In genomic region chr1:1061682-1062363, GRCh38 we compare ENCODE assay signal across 15 cellular contexts. TPM values are rescaled to one million over a fixed set of nuclear protein-coding genes. Genes with fewer than 3 reads are reported as not detected.
A peak's percentile ranks its signal among the peaks of the same experiment; 100 is the strongest.
DNase-seq lines count a peak whose midpoint lies in the region; ATAC-seq and TF ChIP-seq lines count a peak whose summit lies in the region.
"Had no signal": no experiment of that assay in that cellular context is flagged by ENCODE, and none has a peak within 500 bp of the region (broad histone marks: within the 10 kb centered on the region; RNA-seq: fewer than 3 reads in every experiment).

No MANE protein-coding gene starts in this region.

- no peak overlapping the region for H3K23ac ChIP-seq in H9 (ENCODE audit: insufficient read length, low read depth, low read length)

- H3K4me3 Mint-ChIP-seq in activated T-cell treated with anti-CD3 and anti-CD28 coated beads, Interleukin-2, amount 50 U/mL, for 4 hours = peak overlapping the region; percentile 66
- H3K4me3 Mint-ChIP-seq in activated CD4-positive, alpha-beta memory T cell treated with anti-CD3 and anti-CD28 coated beads, Interleukin-2, amount 10 ng/mL, durations not matched to agents 7 days and 5 days = peak overlapping the region; percentile 66
- peak overlapping the region; percentile 53 for H3K4me3 Mint-ChIP-seq in neural progenitor cell
- H3K4me3 Mint-ChIP-seq in H9 = no peak overlapping the region
- H3K4me3 Mint-ChIP-seq in Caco-2 (ENCODE audit: unreplicated experiment) = no peak overlapping the region

- H3K56ac ChIP-seq in H9 (ENCODE audit: insufficient read length, low read depth, low read length) = no peak overlapping the region

- no peaks in the 10 kb centered on the region for H3K36me3 ChIP-seq in neural progenitor cell
- H3K36me3 ChIP-seq in Caco-2 (ENCODE audit: control insufficient read depth, insufficient read depth, low read length) = no peaks in the 10 kb centered on the region
- H3K36me3 ChIP-seq: pancreas, vagina had no signal

- H3K27me3 ChIP-seq in neural progenitor cell (peaks cover 96% of the 10 kb centered on the region), H9 (ENCODE audit: insufficient read depth, low read length) (peaks cover 6% of the 10 kb centered on the region; the same call in 1 of the 2 replicates), Caco-2 (replicated peaks; ENCODE audit: control insufficient read depth, insufficient read depth, low read length) (no peaks in the 10 kb centered on the region)

- H4K8ac ChIP-seq in H9 (replicated peaks; ENCODE audit: insufficient read length, low read depth, low read length) = no peak overlapping the region

- H4K91ac ChIP-seq in H9 (ENCODE audit: insufficient read length, low read depth, low read length) = no peak overlapping the region

- H2BK12ac ChIP-seq in H9 (ENCODE audit: insufficient read length, low read depth, low read length) = no peak overlapping the region

- H3K36me3 Mint-ChIP-seq in activated T-cell treated with anti-CD3 and anti-CD28 coated beads, Interleukin-2, amount 50 U/mL, for 4 hours (ENCODE audit: insufficient read depth) = no peaks in the 10 kb centered on the region
- H3K36me3 Mint-ChIP-seq in activated CD4-positive, alpha-beta memory T cell treated with anti-CD3 and anti-CD28 coated beads, Interleukin-2, amount 10 ng/mL, durations not matched to agents 7 days and 5 days (ENCODE audit: low read depth) = no peaks in the 10 kb centered on the region
- H3K36me3 Mint-ChIP-seq in neural progenitor cell (no peaks in the 10 kb centered on the region), H9 (ENCODE audit: insufficient read depth in 1 of 3, low read depth in 3 of 3) (no peaks in the 10 kb centered on the region), Caco-2 (ENCODE audit: insufficient read depth, unreplicated experiment) (peaks cover 23% of the 10 kb centered on the region)

- H3K79me2 ChIP-seq in neural progenitor cell (ENCODE audit: low read depth) (no peaks in the 10 kb centered on the region), H9 (ENCODE audit: insufficient read depth, low read length) (no peaks in the 10 kb centered on the region)

- no peak overlapping the region for H2BK120ac ChIP-seq in H9 (ENCODE audit: low read depth, low read length, poor library complexity, severe bottlenecking)

- H3K9me3 Mint-ChIP-seq in activated T-cell treated with anti-CD3 and anti-CD28 coated beads, Interleukin-2, amount 50 U/mL, for 4 hours = no peaks in the 10 kb centered on the region
- no peaks in the 10 kb centered on the region for H3K9me3 Mint-ChIP-seq in activated CD4-positive, alpha-beta memory T cell treated with anti-CD3 and anti-CD28 coated beads, Interleukin-2, amount 10 ng/mL, durations not matched to agents 7 days and 5 days
- H3K9me3 Mint-ChIP-seq in neural progenitor cell = no peaks in the 10 kb centered on the region
- H3K9me3 Mint-ChIP-seq in H9 = no peaks in the 10 kb centered on the region
- no peaks in the 10 kb centered on the region for H3K9me3 Mint-ChIP-seq in Caco-2 (ENCODE audit: unreplicated experiment)

- H2AK5ac ChIP-seq in H9 (ENCODE audit: insufficient read length, low read length) = no peak overlapping the region

- H3K18ac ChIP-seq in H9 (ENCODE audit: insufficient read length, low read depth, low read length) = no peak overlapping the region

- peak overlapping the region; percentile 37 for H3K27ac Mint-ChIP-seq in activated CD4-positive, alpha-beta memory T cell treated with anti-CD3 and anti-CD28 coated beads, Interleukin-2, amount 10 ng/mL, durations not matched to agents 7 days and 5 days
- no peak overlapping the region for H3K27ac Mint-ChIP-seq in neural progenitor cell
- no peak overlapping the region for H3K27ac Mint-ChIP-seq in H9
- H3K27ac Mint-ChIP-seq in Caco-2 (ENCODE audit: unreplicated experiment) = no peak overlapping the region

- H4K5ac ChIP-seq in H9 (ENCODE audit: insufficient read length, low read depth, low read length) = no peak overlapping the region

- no peak overlapping the region for H2BK5ac ChIP-seq in H9 (ENCODE audit: insufficient read length, low read length)

- POLR2A ChIA-PET in activated CD4-positive, alpha-beta memory T cell treated with anti-CD3 and anti-CD28 coated beads, Interleukin-2, amount 10 ng/mL, durations not matched to agents 7 days and 5 days (lab: Charles Lee) = interaction anchor here (1.2 to 2.1 kb wide), 2 partner anchors 21 to 96 kb away, joined by 3 to 9 read pairs; no protein-coding TSS in a partner anchor
- POLR2A ChIA-PET in Caco-2 (lab: Charles Lee) = no interaction called here

- ATAC-seq in activated T-cell treated with anti-CD3 and anti-CD28 coated beads, Interleukin-2, amount 50 U/mL, for 4 hours = no peak
- ATAC-seq: pancreas had no signal

- CTCF ChIA-PET in activated CD4-positive, alpha-beta memory T cell treated with anti-CD3 and anti-CD28 coated beads, Interleukin-2, amount 10 ng/mL, durations not matched to agents 7 days and 5 days (lab: Charles Lee) = interaction anchor here (0.6 to 3.9 kb wide), 4 partner anchors 21 to 200 kb away, joined by 3 to 19 read pairs (median 4); partner anchors contain the start of gene AGRN
- CTCF ChIA-PET in Caco-2 (lab: Charles Lee) = interaction anchor here (1.0 kb wide), 1 partner anchor 55 kb away, joined by 4 read pairs; no protein-coding TSS in a partner anchor

- no TSS peak for BruUV-seq in Caco-2 (replicated peaks; lab: Mats Ljungman, UMichigan)

- DNase-seq in activated T-cell treated with anti-CD3 and anti-CD28 coated beads, Interleukin-2, amount 50 U/mL, for 4 hours = no peak
- DNase-seq in activated T-cell treated with anti-CD3 and anti-CD28 coated beads for 4 hours (no peak), neural progenitor cell (ENCODE audit: low spot score) (peak; percentile 18), H9 (no peak), Caco-2 (no peak)
- no peak for DNase-seq in activated CD4-positive, alpha-beta memory T cell treated with anti-CD3 and anti-CD28 coated beads, Interleukin-2, amount 10 ng/mL, durations not matched to agents 7 days and 5 days
- DNase-seq: activated CD8-positive, alpha-beta memory T cell treated with anti-CD3 and anti-CD28 coated beads, Interleukin-2, amount 50 U/mL, for 48 hours; Kasumi-1; NCI-H2107; pancreas; stimulated activated CD4-positive, alpha-beta T cell treated with anti-CD3 and anti-CD28 coated beads, Interleukin-15, amount 100 ng/mL, for 24 hours; T-helper 9 cell had no signal

- peaks cover 33% of the 10 kb centered on the region for H3K4me1 Mint-ChIP-seq in activated T-cell treated with anti-CD3 and anti-CD28 coated beads, Interleukin-2, amount 50 U/mL, for 4 hours (ENCODE audit: low read depth)
- peaks cover 54% of the 10 kb centered on the region for H3K4me1 Mint-ChIP-seq in activated CD4-positive, alpha-beta memory T cell treated with anti-CD3 and anti-CD28 coated beads, Interleukin-2, amount 10 ng/mL, durations not matched to agents 7 days and 5 days
- peaks cover 23% of the 10 kb centered on the region for H3K4me1 Mint-ChIP-seq in neural progenitor cell
- H3K4me1 Mint-ChIP-seq in H9 = peaks cover 20 to 25% of the 10 kb centered on the region in 2 experiments
- H3K4me1 Mint-ChIP-seq in Caco-2 (ENCODE audit: low read depth, unreplicated experiment) = peaks cover 7% of the 10 kb centered on the region

- no peak overlapping the region for H3K4me2 ChIP-seq in neural progenitor cell
- H3K4me2 ChIP-seq in H9 (ENCODE audit: insufficient read depth, insufficient read length, low read length) = no peak overlapping the region

- TF ChIP-seq CTCF in neural progenitor cell (IDR thresholded peaks at IDR 0.05) (no peak), H9 (conservative IDR thresholded peaks at IDR 0.05) (no peak), Caco-2 (IDR thresholded peaks at IDR 0.05; ENCODE audit: insufficient read depth in 1 of 2, low read depth in 1 of 2, low read length in 1 of 2, severe bottlenecking in 1 of 2, unreplicated experiment in 1 of 2) (no peak)

- no peak overlapping the region for H2BK15ac ChIP-seq in H9 (ENCODE audit: low read depth, low read length)

- no peak overlapping the region for H3K9ac ChIP-seq in neural progenitor cell
- H3K9ac ChIP-seq in H9 (ENCODE audit: extremely low read depth, insufficient read length, low read length) = no peak overlapping the region

- intact Hi-C loops in Caco-2 (cut with micrococcal nuclease; ENCODE audit: unreplicated experiment) = loop anchor here (5.0 kb wide), 1 partner anchor 80 kb away; the partner anchor contains the start of gene PERM1

- peaks cover 17% of the 10 kb centered on the region for H3K4me1 ChIP-seq in neural progenitor cell
- H3K4me1 ChIP-seq in H9 (ENCODE audit: insufficient read depth, low read length) = no peaks in the 10 kb centered on the region
- H3K4me1 ChIP-seq in Caco-2 = peaks cover 31% of the 10 kb centered on the region

- H3K27me3 Mint-ChIP-seq in activated T-cell treated with anti-CD3 and anti-CD28 coated beads, Interleukin-2, amount 50 U/mL, for 4 hours (ENCODE audit: low read depth) = peaks cover 24% of the 10 kb centered on the region
- peaks cover 13% of the 10 kb centered on the region for H3K27me3 Mint-ChIP-seq in activated CD4-positive, alpha-beta memory T cell treated with anti-CD3 and anti-CD28 coated beads, Interleukin-2, amount 10 ng/mL, durations not matched to agents 7 days and 5 days
- H3K27me3 Mint-ChIP-seq in neural progenitor cell (ENCODE audit: insufficient read depth, low read depth) (peaks cover 24% of the 10 kb centered on the region), H9 (ENCODE audit: low read depth) (peaks cover 72% of the 10 kb centered on the region), Caco-2 (ENCODE audit: insufficient read depth, unreplicated experiment) (no peaks in the 10 kb centered on the region)

- no peak overlapping the region for H3K14ac ChIP-seq in H9 (ENCODE audit: insufficient read depth, low read length)

- H3K27ac ChIP-seq in neural progenitor cell (no peak overlapping the region), H9 (ENCODE audit: insufficient read length, low read depth, low read length) (no peak overlapping the region)
- H3K27ac ChIP-seq: pancreas, vagina had no signal

- H4K20me1 ChIP-seq in neural progenitor cell (ENCODE audit: low read depth) = peaks cover 29% of the 10 kb centered on the region
- H4K20me1 ChIP-seq in H9 (ENCODE audit: control insufficient read depth, insufficient read depth, insufficient read length) = no peaks in the 10 kb centered on the region

- H3F3A ChIP-seq in neural progenitor cell (ENCODE audit: low read depth) = peaks cover 21% of the 10 kb centered on the region

- H3K4me3 ChIP-seq in neural progenitor cell (no peak overlapping the region), Caco-2 (ENCODE audit: low read depth, low read length) (no peak overlapping the region)
- H3K4me3 ChIP-seq: pancreas, vagina had no signal

- no peak overlapping the region for H2BK20ac ChIP-seq in H9 (ENCODE audit: low read depth, low read length, poor library complexity, severe bottlenecking)

- no peak overlapping the region for H2AFZ ChIP-seq in neural progenitor cell (replicated peaks)
- no peak overlapping the region for H2AFZ ChIP-seq in H9 (ENCODE audit: low read length)

- no peak overlapping the region for H3T11ph ChIP-seq in H9 (ENCODE audit: low read length)

- no peak overlapping the region for H3K4ac ChIP-seq in H9 (ENCODE audit: low read depth, low read length)

- no CpG with 5 or more reads among the region's 18 CpGs for WGBS in H9 (ENCODE audit: extremely low coverage, insufficient read length, low lambda C conversion rate)

- peaks cover 8% of the 10 kb centered on the region for H3K23me2 ChIP-seq in H9 (ENCODE audit: insufficient read length, low read depth, low read length, poor library complexity, severe bottlenecking)

- no peaks in the 10 kb centered on the region for H3K79me1 ChIP-seq in H9 (ENCODE audit: insufficient read depth, low read depth, low read length, poor library complexity, severe bottlenecking)

- H3K9me3 ChIP-seq in neural progenitor cell (ENCODE audit: low read depth) (no peaks in the 10 kb centered on the region), H9 (ENCODE audit: control insufficient read depth, low read depth, low read length) (no peaks in the 10 kb centered on the region), Caco-2 (no peaks in the 10 kb centered on the region)
- H3K9me3 ChIP-seq: pancreas, vagina had no signal

RNA-seq across cellular contexts. Expression of gene RNF223, which starts 12.3 kb away (rescaled TPM):
- total RNA-seq in activated T-cell treated with anti-CD3 and anti-CD28 coated beads, Interleukin-2, amount 50 U/mL, for 4 hours = under 1 TPM in 1 of 3 donors, not detected in 2; 0.16 TPM
- not detected for total RNA-seq in activated CD4-positive, alpha-beta memory T cell treated with anti-CD3 and anti-CD28 coated beads, Interleukin-2, amount 10 ng/mL, durations not matched to agents 7 days and 5 days
- not detected in 2 replicates for total RNA-seq in neural progenitor cell (ENCODE audit: low replicate concordance)
- not detected in 2 replicates for total RNA-seq in H9 (2021)
- total RNA-seq in Caco-2 (2022) = 0.56 and 0.57 TPM in 2 replicates
- total RNA-seq: endothelial cell of umbilical vein, lung microvascular endothelial cell had no signal

RNA-seq across cellular contexts. Expression of gene AGRN, which starts 41.9 kb away (rescaled TPM):
- 10 to 100 TPM; 12.0 to 18.0 (median 15.2) TPM for total RNA-seq in activated T-cell treated with anti-CD3 and anti-CD28 coated beads, Interleukin-2, amount 50 U/mL, for 4 hours
- 10 to 100 TPM; 18.3 to 22.8 TPM for total RNA-seq in activated CD4-positive, alpha-beta memory T cell treated with anti-CD3 and anti-CD28 coated beads, Interleukin-2, amount 10 ng/mL, durations not matched to agents 7 days and 5 days
- total RNA-seq in neural progenitor cell (ENCODE audit: low replicate concordance) = 34.1 and 142 TPM in 2 replicates
- total RNA-seq in H9 (2021) = 173 and 175 TPM in 2 replicates
- total RNA-seq in Caco-2 (2022) = 176 and 188 TPM in 2 replicates

RNA-seq across cellular contexts. Expression of gene ISG15, which starts 48.5 kb away (rescaled TPM):
- total RNA-seq in activated T-cell treated with anti-CD3 and anti-CD28 coated beads, Interleukin-2, amount 50 U/mL, for 4 hours = 10 to 100 TPM; 22.3 to 23.7 (median 22.9) TPM
- 100 to 1,000 TPM; 593 to 623 TPM for total RNA-seq in activated CD4-positive, alpha-beta memory T cell treated with anti-CD3 and anti-CD28 coated beads, Interleukin-2, amount 10 ng/mL, durations not matched to agents 7 days and 5 days
- total RNA-seq in neural progenitor cell (ENCODE audit: low replicate concordance) (22.4 and 33.6 TPM in 2 replicates), H9 (2021) (39.7 and 40.8 TPM in 2 replicates), Caco-2 (2022) (55.5 and 63.1 TPM in 2 replicates)

RNA-seq across cellular contexts. Expression of gene C1orf159, which starts 54.1 kb away (rescaled TPM):
- 10 to 100 TPM; 22.3 to 27.6 (median 26.8) TPM for total RNA-seq in activated T-cell treated with anti-CD3 and anti-CD28 coated beads, Interleukin-2, amount 50 U/mL, for 4 hours
- 10 to 100 TPM; 18.6 to 19.9 TPM for total RNA-seq in activated CD4-positive, alpha-beta memory T cell treated with anti-CD3 and anti-CD28 coated beads, Interleukin-2, amount 10 ng/mL, durations not matched to agents 7 days and 5 days
- total RNA-seq in neural progenitor cell (ENCODE audit: low replicate concordance) = 8.0 and 24.0 TPM in 2 replicates
- 10.1 and 12.3 TPM in 2 replicates for total RNA-seq in H9 (2021)
- 12.9 and 14.0 TPM in 2 replicates for total RNA-seq in Caco-2 (2022)

Comparison
In these comparisons a context has a peak if more than half of its experiments do, and no peak if none do; other contexts are left out.
1. H3K4me3 Mint-ChIP-seq: peak in activated T-cell treated with anti-CD3 and anti-CD28 coated beads, Interleukin-2, amount 50 U/mL, for 4 hours (single experiment), activated CD4-positive, alpha-beta memory T cell treated with anti-CD3 and anti-CD28 coated beads, Interleukin-2, amount 10 ng/mL, durations not matched to agents 7 days and 5 days (single experiment) and neural progenitor cell (single experiment); none in H9 (0 of 2) and Caco-2 (single experiment).